In genomic region chr3:98359993-98360675, GRCh38 we compare ENCODE assay signal across 1 cellular context.
TF ChIP-seq lines count a peak whose summit lies in the region.

No MANE protein-coding gene starts in this region.

TF ChIP-seq in GM12878, 131 proteins besides CTCF, POLR2A, EP300 and RAD21 (continued from another document):
- TF ChIP-seq REST (IDR thresholded peaks at IDR 0.05; ENCODE audit: low read depth, low read length) (no peak), CHD4 (IDR thresholded peaks at IDR 0.05) (no peak), PAX5 (IDR thresholded peaks at IDR 0.05; ENCODE audit: borderline replicate concordance, low read depth, low read length) (no peak), CHD2 (IDR thresholded peaks at IDR 0.05; ENCODE audit: borderline replicate concordance, low read depth, low read length) (no peak), SMAD5 (IDR thresholded peaks at IDR 0.05; ENCODE audit: low read depth) (no peak), NKRF (conservative IDR thresholded peaks at IDR 0.05) (no peak), RELB (IDR thresholded peaks at IDR 0.05; ENCODE audit: low read depth) (no peak), MTA3 (IDR thresholded peaks at IDR 0.05; ENCODE audit: borderline replicate concordance, low read length) (no peak), BRCA1 (IDR thresholded peaks at IDR 0.05; ENCODE audit: low read depth, low read length) (no peak), ZSCAN29 (IDR thresholded peaks at IDR 0.05) (no peak), ASH2L (IDR thresholded peaks at IDR 0.05; ENCODE audit: borderline replicate concordance, low read depth) (no peak), KDM1A (IDR thresholded peaks at IDR 0.05; ENCODE audit: borderline replicate concordance) (no peak), BHLHE40 (IDR thresholded peaks at IDR 0.05; ENCODE audit: borderline replicate concordance in 1 of 2, low read depth in 2 of 2, low read length in 1 of 2) (no peak), MEF2B (IDR thresholded peaks at IDR 0.05; ENCODE audit: partially characterized antibody, poor library complexity, severe bottlenecking) (peak; percentile 60)
- TF ChIP-seq, protein P1, sequence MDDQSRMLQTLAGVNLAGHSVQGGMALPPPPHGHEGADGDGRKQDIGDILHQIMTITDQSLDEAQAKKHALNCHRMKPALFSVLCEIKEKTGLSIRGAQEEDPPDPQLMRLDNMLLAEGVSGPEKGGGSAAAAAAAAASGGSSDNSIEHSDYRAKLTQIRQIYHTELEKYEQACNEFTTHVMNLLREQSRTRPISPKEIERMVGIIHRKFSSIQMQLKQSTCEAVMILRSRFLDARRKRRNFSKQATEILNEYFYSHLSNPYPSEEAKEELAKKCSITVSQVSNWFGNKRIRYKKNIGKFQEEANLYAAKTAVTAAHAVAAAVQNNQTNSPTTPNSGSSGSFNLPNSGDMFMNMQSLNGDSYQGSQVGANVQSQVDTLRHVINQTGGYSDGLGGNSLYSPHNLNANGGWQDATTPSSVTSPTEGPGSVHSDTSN (IDR thresholded peaks at IDR 0.05; ENCODE audit: insufficient replicate concordance, low read depth, low read length), result no peak
